In genomic region chr15:70101459-70102113, GRCh38 we compare ENCODE assay signal across 8 cellular contexts. TPM values are rescaled to one million over a fixed set of nuclear protein-coding genes. Genes with fewer than 3 reads are reported as not detected.
DNase-seq lines count a peak whose midpoint lies in the region; FAIRE-seq and TF ChIP-seq lines count a peak whose summit lies in the region.

No MANE protein-coding gene starts in this region.

- no peaks in the 10 kb centered on the region for H3K9me2 ChIP-seq in SU-DHL-6 (replicated peaks; ENCODE audit: insufficient read depth, low read length)

- H3K27ac ChIP-seq in SU-DHL-6 (ENCODE audit: low read depth, low read length) (no peak overlapping the region), cardiac muscle cell (peak overlapping the region; percentile 88), sigmoid colon (peak overlapping the region; percentile 87 to 99 (median 96))

- TF ChIP-seq EP300 in sigmoid colon (IDR thresholded peaks at IDR 0.05): peak in 1 of 4 donors; percentile 27

- intact Hi-C loops in sigmoid colon (cut with DNase I): loop anchor here (1.0 to 2.0 kb wide), 6 partner anchors 9 to 277 kb away; no protein-coding TSS in a partner anchor

- H3K36me3 ChIP-seq in SU-DHL-6 (ENCODE audit: low read length) (no peaks in the 10 kb centered on the region), cardiac muscle cell (no peaks in the 10 kb centered on the region), sigmoid colon (no peaks in the 10 kb centered on the region)

- H3K27me3 ChIP-seq in SU-DHL-6 (ENCODE audit: low read length) (no peaks in the 10 kb centered on the region), cardiac muscle cell (no peaks in the 10 kb centered on the region), sigmoid colon (no peaks in the 10 kb centered on the region)

- peak; percentile 26 for DNase-seq in GF-D8 (lab: John Stamatoyannopoulos, UW)
- peak; percentile 51 for DNase-seq in NCI-H1694 treated with DMSO at 0.1 percent for 48 hours (lab: John Stamatoyannopoulos, UW)
- peak; percentile 96 to 98 for DNase-seq in cardiac muscle cell (ENCODE audit: low read depth in 1 of 2, low spot score in 1 of 2)
- DNase-seq in sigmoid colon: peak; percentile 90
- DNase-seq in frontal cortex (ENCODE audit: low spot score in 2 of 2): no peak
- DNase-seq in activated CD4-positive, alpha-beta T cell treated with anti-CD3 and anti-CD28 coated beads for 1 hour: no peak
- DNase-seq in GM10266 (ENCODE audit: extremely low spot score): no peak

- WGBS in sigmoid colon, 2 donors: 3 to 13% methylated on average over 12 of the region's 12 CpGs

- no peaks in the 10 kb centered on the region for H4K20me1 ChIP-seq in SU-DHL-6 (ENCODE audit: low read depth, low read length)

- H2AFZ ChIP-seq in SU-DHL-6 (ENCODE audit: low read depth, low read length, severe bottlenecking): no peak overlapping the region

- peak overlapping the region; percentile 65 for H3K4me2 ChIP-seq in SU-DHL-6 (ENCODE audit: low read depth, low read length, poor library complexity, severe bottlenecking)

- H3K9me3 ChIP-seq in SU-DHL-6 (ENCODE audit: insufficient read depth, low read length) (no peaks in the 10 kb centered on the region), cardiac muscle cell (ENCODE audit: low read depth) (no peaks in the 10 kb centered on the region), sigmoid colon (no peaks in the 10 kb centered on the region)

- peaks cover 13% of the 10 kb centered on the region for H3F3A ChIP-seq in SU-DHL-6 (ENCODE audit: insufficient read depth)

- no peak for TF ChIP-seq CTCF in SU-DHL-6 (IDR thresholded peaks at IDR 0.05; ENCODE audit: insufficient read depth, low read length, poor library complexity, severe bottlenecking)
- TF ChIP-seq CTCF in cardiac muscle cell (IDR thresholded peaks at IDR 0.05; ENCODE audit: low read depth, low read length): no peak
- TF ChIP-seq CTCF in sigmoid colon (IDR thresholded peaks at IDR 0.05): no peak
- TF ChIP-seq CTCF in GM10266 (IDR thresholded peaks at IDR 0.05; ENCODE audit: control insufficient read depth, insufficient read depth, low read depth, missing control alignments): no peak

- H3K4me1 ChIP-seq in cardiac muscle cell (ENCODE audit: low read depth) (peaks cover 21% of the 10 kb centered on the region), sigmoid colon (peaks cover 2 to 39% (median 34%) of the 10 kb centered on the region in 4 donors)

- FAIRE-seq in frontal cortex (lab: Jason Lieb, UNC): no peak

- no peak for TF ChIP-seq POLR2A in sigmoid colon (IDR thresholded peaks at IDR 0.05)

- H3K4me3 ChIP-seq in SU-DHL-6 (ENCODE audit: insufficient read depth, low read length, poor library complexity, severe bottlenecking) (no peak overlapping the region), cardiac muscle cell (peak overlapping the region; percentile 15), sigmoid colon (peak overlapping the region in 2 of 4 donors; percentile 31 to 92)

- no peak overlapping the region for H3K9ac ChIP-seq in SU-DHL-6 (ENCODE audit: low read length)

- no peaks in the 10 kb centered on the region; the same call in 1 of the 2 replicates for H3K79me2 ChIP-seq in SU-DHL-6 (ENCODE audit: insufficient read depth, low read length)

RNA-seq across cellular contexts. Expression of gene TLE3, which starts 3.9 kb away (rescaled TPM):
- total RNA-seq in cardiac muscle cell (28.3 and 38.2 TPM in 2 replicates), sigmoid colon (10 to 100 TPM; 49.5 to 82.0 (median 58.8) TPM), frontal cortex (68.9 TPM)
- polyA plus RNA-seq in cardiac muscle cell (11.0 and 20.5 TPM in 2 replicates), sigmoid colon (10 to 100 TPM; 16.8 to 39.3 (median 21.0) TPM)

Comparison
In these comparisons a context has a peak if more than half of its experiments do, and no peak if none do; other contexts are left out.
1. DNase-seq: peak in GF-D8 (single experiment), NCI-H1694 treated with DMSO at 0.1 percent for 48 hours (single experiment), cardiac muscle cell (2 of 2) and sigmoid colon (single experiment); none in frontal cortex (0 of 2), activated CD4-positive, alpha-beta T cell treated with anti-CD3 and anti-CD28 coated beads for 1 hour (single experiment) and GM10266 (single experiment).